Comparison of ENCODE assay signal across 22 cellular contexts in genomic region chr5:174362514-174362913, GRCh38.
DNase-seq lines count a peak whose midpoint lies in the region; ATAC-seq, FAIRE-seq and TF ChIP-seq lines count a peak whose summit lies in the region.
"Had no signal": no experiment of that assay in that cellular context is flagged by ENCODE, and none has a peak within 500 bp of the region (broad histone marks: within the 10 kb centered on the region; RNA-seq: fewer than 3 reads in every experiment).

No MANE protein-coding gene starts in this region.

- H3K4me2 ChIP-seq in A549 (no peak overlapping the region), K562 (ENCODE audit: insufficient read depth, low read length) (no peak overlapping the region)
- H3K4me2 ChIP-seq: BLaER1 treated with 17β-estradiol and CSF1 and Interleukin-3, amounts not matched to agents 10 nM and 100 nM had no signal

- H4K20me1 ChIP-seq in K562 (replicated peaks; ENCODE audit: control insufficient read depth, insufficient read depth, low read length): no peaks in the 10 kb centered on the region
- H4K20me1 ChIP-seq: BLaER1 treated with 17β-estradiol and CSF1 and Interleukin-3, amounts not matched to agents 10 nM and 100 nM had no signal

- intact Hi-C loops in K562 (cut with micrococcal nuclease): no loop called here

- TF ChIP-seq RAD21 in A549 (conservative IDR thresholded peaks at IDR 0.05 in 1 of 2, IDR thresholded peaks at IDR 0.05 in 1 of 2) (no peak), K562 (CRISPR knock-in tag; conservative IDR thresholded peaks at IDR 0.05 in 1 of 2, IDR thresholded peaks at IDR 0.05 in 1 of 2) (no peak)

- no peaks in the 10 kb centered on the region for H3K79me2 ChIP-seq in K562 (ENCODE audit: control insufficient read depth, insufficient read depth, low read length)

- no peak for TF ChIP-seq POLR2A in A549 (IDR thresholded peaks at IDR 0.05; ENCODE audit: low read length)
- no peak for TF ChIP-seq POLR2A in K562 (conservative IDR thresholded peaks at IDR 0.05)

- H3K4me1 ChIP-seq in A549 (no peaks in the 10 kb centered on the region), HEK293 (ENCODE audit: control insufficient read depth, insufficient read depth, low read length) (no peaks in the 10 kb centered on the region), K562 (replicated peaks in 1 of 2; ENCODE audit: control insufficient read depth in 2 of 2, insufficient read depth in 2 of 2, low read length in 2 of 2) (no peaks in the 10 kb centered on the region)
- H3K4me1 ChIP-seq: BLaER1 treated with 17β-estradiol and CSF1 and Interleukin-3, amounts not matched to agents 10 nM and 100 nM; Caco-2 had no signal

- H3K4me3 ChIP-seq in A549 (no peak overlapping the region), HEK293 (ENCODE audit: low read depth, low read length) (no peak overlapping the region), K562 (no peak overlapping the region)
- H3K4me3 ChIP-seq: BLaER1 treated with 17β-estradiol and CSF1 and Interleukin-3, amounts not matched to agents 10 nM and 100 nM had no signal

- CTCF ChIA-PET in A549 (lab: Yijun Ruan, JAX): no interaction called here
- CTCF ChIA-PET in HEK293 (lab: Yijun Ruan, JAX): no interaction called here
- CTCF ChIA-PET in K562 (lab: Yijun Ruan, JAX; ENCODE audit: low intra/inter-chr PET ratio): no interaction called here

- H3K9ac ChIP-seq in K562 (ENCODE audit: insufficient read depth in 1 of 2, low read depth in 2 of 2, low read length in 2 of 2): no peak overlapping the region
- H3K9ac ChIP-seq: BLaER1 treated with 17β-estradiol and CSF1 and Interleukin-3, amounts not matched to agents 10 nM and 100 nM had no signal

- H3K27ac ChIP-seq in A549 (no peak overlapping the region), HEK293 (ENCODE audit: extremely low read depth, low read depth, low read length) (no peak overlapping the region), K562 (ENCODE audit: extremely low read depth, low read depth, low read length) (no peak overlapping the region)
- H3K27ac ChIP-seq: BLaER1 treated with 17β-estradiol and CSF1 and Interleukin-3, amounts not matched to agents 10 nM and 100 nM; C4-2B had no signal

- H3K36me3 ChIP-seq in HEK293 (ENCODE audit: control insufficient read depth in 2 of 2, insufficient read depth in 1 of 2, low read length in 2 of 2) (peaks cover 0 to 5% of the 10 kb centered on the region in 2 experiments; a peak in 1 of 3 replicates), K562 (ENCODE audit: control insufficient read depth, insufficient read depth, low read length) (no peaks in the 10 kb centered on the region)
- H3K36me3 ChIP-seq: BLaER1 treated with 17β-estradiol and CSF1 and Interleukin-3, amounts not matched to agents 10 nM and 100 nM had no signal

- DNase-seq in A549 (ENCODE audit: low read depth in 1 of 2, low spot score in 1 of 2) (no peak), K562 (ENCODE audit: extremely low read depth in 1 of 4, low spot score in 3 of 4) (no peak), NCI-H748 (lab: John Stamatoyannopoulos, UW; ENCODE audit: unreplicated experiment) (no peak), NCI-H1694 (lab: John Stamatoyannopoulos, UW) (no peak)
- DNase-seq: 8988T; AML-193; Caco-2; CD4-positive, alpha-beta T cell; CD8-positive, alpha-beta T cell; DMS 273 treated with DMSO at 0.1 percent for 48 hours; DMS153; DMS53; DMS79; DND-41; EL; GF-D8 had no signal

- H2AFZ ChIP-seq in K562 (ENCODE audit: low read depth, low read length): no peak overlapping the region

- ATAC-seq in A549 (no peak), K562 (no peak), GM19035 (IDR thresholded peaks at IDR 0.05; ENCODE audit: unreplicated experiment) (no peak)
- ATAC-seq: CD8-positive, alpha-beta T cell had no signal

- H3K9me3 ChIP-seq in A549 (peaks cover 13% of the 10 kb centered on the region; the same call in 2 of the 3 replicates), HEK293 (ENCODE audit: control insufficient read depth, insufficient read depth, low read depth, low read length) (no peaks in the 10 kb centered on the region), K562 (replicated peaks; ENCODE audit: control insufficient read depth, insufficient read depth, low read depth, low read length) (peaks cover 5% of the 10 kb centered on the region; the same call in 1 of the 2 replicates)

- no peaks in the 10 kb centered on the region; a peak in 2 of 5 replicates for H3K27me3 ChIP-seq in K562 (ENCODE audit: control insufficient read depth in 2 of 2, insufficient read depth in 2 of 2, low read length in 2 of 2)
- H3K27me3 ChIP-seq: BLaER1 treated with 17β-estradiol and CSF1 and Interleukin-3, amounts not matched to agents 10 nM and 100 nM had no signal

- H3K9me1 ChIP-seq in K562 (ENCODE audit: control insufficient read depth, insufficient read depth, low read length): no peaks in the 10 kb centered on the region

- in situ Hi-C loops in K562 (cut with MboI): no loop called here

- 4% methylated on average over 2 of the region's 2 CpGs for WGBS in A549 (ENCODE audit: missing lambda C conversion rate)
- 0% methylated on average over 2 of the region's 2 CpGs for WGBS in K562 (ENCODE audit: insufficient coverage, low coverage, missing lambda C conversion rate)

- FAIRE-seq in A549 (lab: Jason Lieb, UNC) (peak; percentile 18), K562 (lab: Jason Lieb, UNC) (no peak)
- FAIRE-seq: A204.1, GM12891 had no signal

- TF ChIP-seq CTCF in A549 (IDR thresholded peaks at IDR 0.05): no peak
- no peak for TF ChIP-seq CTCF in HEK293 (tag by site-specific recombination; IDR thresholded peaks at IDR 0.05)
- no peak for TF ChIP-seq CTCF in K562 (IDR thresholded peaks at IDR 0.05 in 2 of 3, conservative IDR thresholded peaks at IDR 0.05 in 1 of 3; ENCODE audit: insufficient read depth in 2 of 3, low read depth in 1 of 3, low read length in 3 of 3)

- POLR2A ChIA-PET in A549 (lab: Yijun Ruan, JAX): no interaction called here
- POLR2A ChIA-PET in HEK293 (lab: Yijun Ruan, JAX): no interaction called here
- POLR2A ChIA-PET in K562 (lab: Yijun Ruan, JAX): no interaction called here

- TF ChIP-seq EP300 in A549 (IDR thresholded peaks at IDR 0.05) (no peak), K562 (IDR thresholded peaks at IDR 0.05; ENCODE audit: low read length) (no peak)

- BruUV-seq in K562 (replicated peaks; lab: Mats Ljungman, UMichigan): no TSS peak

TF ChIP-seq in A549, 52 proteins besides CTCF, POLR2A, EP300 and RAD21:
- TF ChIP-seq KDM1A (IDR thresholded peaks at IDR 0.05; ENCODE audit: low read depth) (0 out of 2 replicates have a peak, but pooled peaks have one; percentile 22), HOXB5 (CRISPR knock-in tag; IDR thresholded peaks at IDR 0.05) (no peak), CEBPB (IDR thresholded peaks at IDR 0.05) (no peak), GATA3 (IDR thresholded peaks at IDR 0.05; ENCODE audit: borderline replicate concordance) (no peak)

TF ChIP-seq in HEK293, 187 proteins besides CTCF, POLR2A, EP300 and RAD21 (continues in another document):
- TF ChIP-seq ZNF280D (tag by site-specific recombination; IDR thresholded peaks at IDR 0.05): peak; percentile 88
- TF ChIP-seq SETDB1 (IDR thresholded peaks at IDR 0.05; ENCODE audit: insufficient read length, low read length): peak; percentile 55
- TF ChIP-seq ZNF571 (tag by site-specific recombination; IDR thresholded peaks at IDR 0.05): no peak
- TF ChIP-seq SALL2 (tag by site-specific recombination; IDR thresholded peaks at IDR 0.05; ENCODE audit: borderline replicate concordance): no peak

TF ChIP-seq in K562, 482 proteins besides CTCF, POLR2A, EP300 and RAD21:
- TF ChIP-seq TRIM28 (IDR thresholded peaks at IDR 0.05) (peak; percentile 26; the same call in 1 of the 2 replicates), RBM25 (IDR thresholded peaks at IDR 0.05; ENCODE audit: low read depth, low read length, severe bottlenecking) (peak; percentile 81), ZNF146 (CRISPR knock-in tag; IDR thresholded peaks at IDR 0.05; ENCODE audit: unreplicated experiment) (peak; percentile 81), BCOR (IDR thresholded peaks at IDR 0.05) (0 out of 2 replicates have a peak, but pooled peaks have one; percentile 30), U2AF1 (optimal IDR thresholded peaks at IDR 0.05; ENCODE audit: low read depth, low read length) (no peak), ZNF764 (CRISPR knock-in tag; IDR thresholded peaks at IDR 0.05; ENCODE audit: low read depth) (no peak)
